39 cellular contexts compared by ENCODE assay signal in the genomic region with DNA sequence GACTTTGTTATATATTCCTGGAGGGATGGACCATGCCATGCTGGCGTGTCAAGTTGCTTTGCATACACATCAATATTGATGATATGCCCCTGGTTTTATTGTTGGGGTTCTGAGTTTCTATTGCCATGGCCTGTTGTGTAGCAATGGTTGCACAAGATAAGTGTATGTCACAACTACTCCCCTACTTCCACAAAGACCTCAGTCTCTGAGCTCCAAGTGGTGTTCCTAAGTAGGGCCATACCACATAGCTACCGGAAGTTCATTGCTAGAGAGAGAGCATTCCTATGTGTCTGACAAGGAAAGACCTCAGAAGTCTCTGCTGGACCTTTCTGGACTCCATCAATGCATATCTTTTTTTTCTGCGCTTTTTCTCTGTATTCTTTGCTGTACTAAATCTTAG. TPM values are rescaled to one million over a fixed set of nuclear protein-coding genes. Genes with fewer than 3 reads are reported as not detected.
"Had no signal": no experiment of that assay in that cellular context is flagged by ENCODE, and none has a peak within 500 bp of the region (broad histone marks: within the 10 kb centered on the region; RNA-seq: fewer than 3 reads in every experiment).

No MANE protein-coding gene starts in this region.

- H3K36me3 ChIP-seq: ascending aorta, cardiac muscle cell, gastroesophageal sphincter, ovary, prostate gland, upper lobe of left lung had no signal

- H3K27ac Mint-ChIP-seq: activated CD4-positive, alpha-beta memory T cell treated with anti-CD3 and anti-CD28 coated beads for 36 hours; activated CD4-positive, alpha-beta T cell treated with anti-CD3 and anti-CD28 coated beads, Interleukin-2, amount 10 ng/mL, durations not matched to agents 24 days and 14 days; activated naive CD4-positive, alpha-beta T cell treated with anti-CD3 and anti-CD28 coated beads, Interleukin-2, amount 10 ng/mL, durations not matched to agents 7 days and 5 days; activated naive CD8-positive, alpha-beta T cell treated with anti-CD3 and anti-CD28 coated beads, Interleukin-2, amount 10 ng/mL, durations not matched to agents 7 days and 5 days; activated T-cell treated with anti-CD3 and anti-CD28 coated beads, Interleukin-2, amount 50 U/mL, for 24 hours; brain; nephron; stimulated activated memory B cell treated with anti-CD40 and anti-IgM and Interleukin-4, amounts not matched to agents 10 μg/mL and 1 μg/mL and 100 μg/mL, for 72 hours; stimulated activated naive CD8-positive, alpha-beta T cell treated with anti-CD3 and anti-CD28 coated beads, Interleukin-15, amount 100 ng/mL, for 72 hours had no signal

- DNase-seq: activated CD4-positive, alpha-beta memory T cell treated with anti-CD3 and anti-CD28 coated beads for 36 hours; activated CD4-positive, alpha-beta T cell treated with anti-CD3 and anti-CD28 coated beads, Interleukin-2, amount 10 ng/mL, durations not matched to agents 24 days and 14 days; activated CD4-positive, CD25-positive, alpha-beta regulatory T cell treated with anti-CD3 and anti-CD28 coated beads, Interleukin-2, amount 50 U/mL, for 72 hours; activated CD8-positive, alpha-beta memory T cell treated with anti-CD3 and anti-CD28 coated beads, Interleukin-2, amount 50 U/mL, for 4 hours; activated gamma-delta T cell; activated naive CD4-positive, alpha-beta T cell treated with anti-CD3 and anti-CD28 coated beads, Interleukin-2, amount 10 ng/mL, durations not matched to agents 7 days and 5 days; activated naive CD8-positive, alpha-beta T cell treated with anti-CD3 and anti-CD28 coated beads, Interleukin-2, amount 10 ng/mL, durations not matched to agents 7 days and 5 days; activated T-cell treated with anti-CD3 and anti-CD28 coated beads, Interleukin-2, amount 50 U/mL, for 24 hours; cortex of kidney; islet precursor cell; left ventricle myocardium superior; mucosa of descending colon; ovary; retina; stimulated activated CD4-positive, alpha-beta T cell treated with anti-CD3 and anti-CD28 coated beads, Interleukin-1b, Interleukin-23, amount 100 ng/mL, for 48 hours; stimulated activated CD4-positive, alpha-beta T cell treated with anti-CD3 and anti-CD28 coated beads, Interleukin-4, amount 100 ng/mL, for 4 hours; stimulated activated CD8-positive, alpha-beta memory T cell treated with anti-CD3 and anti-CD28 coated beads, Interleukin-4, amount 100 ng/mL, for 48 hours; stimulated activated naive CD8-positive, alpha-beta T cell treated with anti-CD3 and anti-CD28 coated beads, Interleukin-15, amount 100 ng/mL, for 72 hours; substantia nigra; T1000; upper lobe of left lung had no signal

- H3K4me1 ChIP-seq: ascending aorta, gastroesophageal sphincter, prostate gland had no signal

- H3K9me3 Mint-ChIP-seq: activated CD4-positive, alpha-beta T cell treated with anti-CD3 and anti-CD28 coated beads, Interleukin-2, amount 10 ng/mL, durations not matched to agents 24 days and 14 days; activated naive CD4-positive, alpha-beta T cell treated with anti-CD3 and anti-CD28 coated beads, Interleukin-2, amount 10 ng/mL, durations not matched to agents 7 days and 5 days; activated T-cell treated with anti-CD3 and anti-CD28 coated beads, Interleukin-2, amount 50 U/mL, for 24 hours; stimulated activated memory B cell treated with anti-CD40 and anti-IgM and Interleukin-4, amounts not matched to agents 10 μg/mL and 1 μg/mL and 100 μg/mL, for 72 hours; stimulated activated naive CD8-positive, alpha-beta T cell treated with anti-CD3 and anti-CD28 coated beads, Interleukin-15, amount 100 ng/mL, for 72 hours had no signal

- ATAC-seq: gastroesophageal sphincter; left ventricle myocardium superior; mucosa of descending colon; sciatic nerve; stimulated activated memory B cell treated with anti-CD40 and anti-IgM and Interleukin-4, amounts not matched to agents 10 μg/mL and 1 μg/mL and 100 μg/mL, for 72 hours; stimulated activated naive CD8-positive, alpha-beta T cell treated with anti-CD3 and anti-CD28 coated beads, Interleukin-15, amount 100 ng/mL, for 72 hours had no signal

- H3K4me3 Mint-ChIP-seq: activated CD4-positive, alpha-beta memory T cell treated with anti-CD3 and anti-CD28 coated beads for 36 hours; activated CD4-positive, alpha-beta T cell treated with anti-CD3 and anti-CD28 coated beads, Interleukin-2, amount 10 ng/mL, durations not matched to agents 24 days and 14 days; activated naive CD4-positive, alpha-beta T cell treated with anti-CD3 and anti-CD28 coated beads, Interleukin-2, amount 10 ng/mL, durations not matched to agents 7 days and 5 days; activated naive CD8-positive, alpha-beta T cell treated with anti-CD3 and anti-CD28 coated beads, Interleukin-2, amount 10 ng/mL, durations not matched to agents 7 days and 5 days; activated T-cell treated with anti-CD3 and anti-CD28 coated beads, Interleukin-2, amount 50 U/mL, for 24 hours; brain; nephron; stimulated activated memory B cell treated with anti-CD40 and anti-IgM and Interleukin-4, amounts not matched to agents 10 μg/mL and 1 μg/mL and 100 μg/mL, for 72 hours; stimulated activated naive CD8-positive, alpha-beta T cell treated with anti-CD3 and anti-CD28 coated beads, Interleukin-15, amount 100 ng/mL, for 72 hours had no signal

- H3K4me3 ChIP-seq: ascending aorta, cardiac muscle cell, gastroesophageal sphincter, hepatocyte, mucosa of descending colon, ovary, prostate gland, skin epidermis, upper lobe of left lung had no signal

- H3K27me3 Mint-ChIP-seq: stimulated activated naive CD8-positive, alpha-beta T cell treated with anti-CD3 and anti-CD28 coated beads, Interleukin-15, amount 100 ng/mL, for 72 hours had no signal

- H3K27ac ChIP-seq: ascending aorta, cardiac muscle cell, gastroesophageal sphincter, hepatocyte, ovary, prostate gland, skin epidermis had no signal

- H3K36me3 Mint-ChIP-seq: activated CD4-positive, alpha-beta memory T cell treated with anti-CD3 and anti-CD28 coated beads for 36 hours; activated naive CD4-positive, alpha-beta T cell treated with anti-CD3 and anti-CD28 coated beads, Interleukin-2, amount 10 ng/mL, durations not matched to agents 7 days and 5 days; activated naive CD8-positive, alpha-beta T cell treated with anti-CD3 and anti-CD28 coated beads, Interleukin-2, amount 10 ng/mL, durations not matched to agents 7 days and 5 days; brain; stimulated activated memory B cell treated with anti-CD40 and anti-IgM and Interleukin-4, amounts not matched to agents 10 μg/mL and 1 μg/mL and 100 μg/mL, for 72 hours had no signal

- H3K9me3 ChIP-seq: ascending aorta, gastroesophageal sphincter, mucosa of descending colon, ovary, prostate gland, upper lobe of left lung had no signal

- H3K27me3 ChIP-seq: ascending aorta, cardiac muscle cell, gastroesophageal sphincter, hepatocyte, ovary, upper lobe of left lung had no signal

RNA-seq across cellular contexts. Expression of a gene that starts 19.7 kb away (rescaled TPM):
- total RNA-seq: activated CD4-positive, alpha-beta memory T cell treated with anti-CD3 and anti-CD28 coated beads for 36 hours; activated CD4-positive, alpha-beta T cell treated with anti-CD3 and anti-CD28 coated beads, Interleukin-2, amount 10 ng/mL, durations not matched to agents 24 days and 14 days; activated CD8-positive, alpha-beta memory T cell treated with anti-CD3 and anti-CD28 coated beads for 36 hours; activated naive CD8-positive, alpha-beta T cell treated with anti-CD3 and anti-CD28 coated beads, Interleukin-2, amount 10 ng/mL, durations not matched to agents 7 days and 5 days; ascending aorta; cardiac muscle cell; chondrocyte; endothelial cell of umbilical vein; fibroblast of lung; fibroblast of villous mesenchyme; gastroesophageal sphincter; hepatocyte; left ventricle myocardium superior; lung microvascular endothelial cell; mesenteric fat pad; mucosa of descending colon; myocyte; ovary; prostate gland; sciatic nerve; upper lobe of left lung had no signal
